Comparison of ENCODE assay signal across 1 cellular context in the genomic region with DNA sequence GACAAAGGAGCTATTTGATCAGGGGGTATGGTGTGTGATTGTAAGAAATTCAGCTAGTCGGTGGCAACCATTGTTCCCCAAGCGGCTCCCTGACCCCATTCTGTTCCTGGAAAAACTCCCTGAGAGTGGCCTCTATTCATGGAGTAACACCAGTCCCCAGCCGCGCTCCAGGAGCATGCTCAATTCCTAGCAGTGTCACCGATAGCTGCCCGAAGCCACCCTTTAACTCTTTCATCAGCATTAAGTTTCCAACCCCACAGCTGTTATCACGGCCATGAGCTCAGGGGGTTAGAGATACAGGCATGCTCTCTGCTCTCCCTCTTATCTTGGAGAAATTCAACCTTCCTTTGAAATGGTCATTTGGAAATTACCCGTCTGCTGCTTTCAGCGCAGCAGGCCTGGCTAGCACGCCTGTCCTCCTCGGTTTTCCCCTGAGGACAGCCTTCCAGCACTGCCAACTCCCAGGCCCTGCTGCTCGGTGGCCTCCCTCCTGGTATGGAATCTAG.
TF ChIP-seq lines count a peak whose summit lies in the region.

No MANE protein-coding gene starts in this region.

TF ChIP-seq in neural cell, 6 proteins besides CTCF, POLR2A, EP300 and RAD21:
- TF ChIP-seq, protein P1, sequence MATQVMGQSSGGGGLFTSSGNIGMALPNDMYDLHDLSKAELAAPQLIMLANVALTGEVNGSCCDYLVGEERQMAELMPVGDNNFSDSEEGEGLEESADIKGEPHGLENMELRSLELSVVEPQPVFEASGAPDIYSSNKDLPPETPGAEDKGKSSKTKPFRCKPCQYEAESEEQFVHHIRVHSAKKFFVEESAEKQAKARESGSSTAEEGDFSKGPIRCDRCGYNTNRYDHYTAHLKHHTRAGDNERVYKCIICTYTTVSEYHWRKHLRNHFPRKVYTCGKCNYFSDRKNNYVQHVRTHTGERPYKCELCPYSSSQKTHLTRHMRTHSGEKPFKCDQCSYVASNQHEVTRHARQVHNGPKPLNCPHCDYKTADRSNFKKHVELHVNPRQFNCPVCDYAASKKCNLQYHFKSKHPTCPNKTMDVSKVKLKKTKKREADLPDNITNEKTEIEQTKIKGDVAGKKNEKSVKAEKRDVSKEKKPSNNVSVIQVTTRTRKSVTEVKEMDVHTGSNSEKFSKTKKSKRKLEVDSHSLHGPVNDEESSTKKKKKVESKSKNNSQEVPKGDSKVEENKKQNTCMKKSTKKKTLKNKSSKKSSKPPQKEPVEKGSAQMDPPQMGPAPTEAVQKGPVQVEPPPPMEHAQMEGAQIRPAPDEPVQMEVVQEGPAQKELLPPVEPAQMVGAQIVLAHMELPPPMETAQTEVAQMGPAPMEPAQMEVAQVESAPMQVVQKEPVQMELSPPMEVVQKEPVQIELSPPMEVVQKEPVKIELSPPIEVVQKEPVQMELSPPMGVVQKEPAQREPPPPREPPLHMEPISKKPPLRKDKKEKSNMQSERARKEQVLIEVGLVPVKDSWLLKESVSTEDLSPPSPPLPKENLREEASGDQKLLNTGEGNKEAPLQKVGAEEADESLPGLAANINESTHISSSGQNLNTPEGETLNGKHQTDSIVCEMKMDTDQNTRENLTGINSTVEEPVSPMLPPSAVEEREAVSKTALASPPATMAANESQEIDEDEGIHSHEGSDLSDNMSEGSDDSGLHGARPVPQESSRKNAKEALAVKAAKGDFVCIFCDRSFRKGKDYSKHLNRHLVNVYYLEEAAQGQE (IDR thresholded peaks at IDR 0.05; ENCODE audit: borderline replicate concordance), result no peak
- no peak for TF ChIP-seq EZH2 (IDR thresholded peaks at IDR 0.05; ENCODE audit: borderline replicate concordance, insufficient read depth, low read length, poor library complexity, severe bottlenecking)
- no peak for TF ChIP-seq SMC3 (conservative IDR thresholded peaks at IDR 0.05; ENCODE audit: poor library complexity)
